Comparison of ENCODE assay signal across 1 cellular context in the genomic region with DNA sequence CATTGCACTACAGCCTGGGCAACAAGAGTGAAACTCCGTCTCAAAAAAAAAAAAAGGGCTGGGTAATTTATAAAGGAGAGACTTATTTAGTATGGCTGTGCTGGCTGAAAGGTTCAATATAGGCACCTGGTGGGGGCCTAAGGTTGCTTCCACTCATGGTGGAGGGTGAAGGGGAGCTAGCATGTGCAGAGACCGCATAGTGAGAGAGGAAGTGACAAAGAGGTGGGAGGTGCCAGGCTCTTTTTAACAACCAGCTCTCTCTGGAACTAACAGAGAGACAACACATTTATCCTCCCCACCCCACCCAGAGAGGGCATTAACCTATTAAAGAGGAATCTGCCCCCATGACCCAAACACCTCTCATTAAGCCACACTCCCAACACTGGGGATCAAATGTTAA.
TF ChIP-seq lines count a peak whose summit lies in the region.

No MANE protein-coding gene starts in this region.

TF ChIP-seq in HepG2, 621 proteins besides CTCF, POLR2A, EP300 and RAD21:
- TF ChIP-seq TCF7 (IDR thresholded peaks at IDR 0.05; ENCODE audit: low read depth) (no peak), ZFP36 (IDR thresholded peaks at IDR 0.05; ENCODE audit: borderline replicate concordance, low read depth, low read length, partially characterized antibody) (no peak), SNRNP70 (IDR thresholded peaks at IDR 0.05; ENCODE audit: low read depth, low read length) (no peak), ZNF850 (CRISPR knock-in tag; conservative IDR thresholded peaks at IDR 0.05) (no peak), POLR2G (IDR thresholded peaks at IDR 0.05; ENCODE audit: low read depth, low read length) (no peak), ELF3 (CRISPR knock-in tag; IDR thresholded peaks at IDR 0.05) (no peak), ZNF460 (CRISPR knock-in tag; IDR thresholded peaks at IDR 0.05; ENCODE audit: borderline replicate concordance) (no peak), KDM6A (CRISPR knock-in tag; IDR thresholded peaks at IDR 0.05; ENCODE audit: low read depth) (no peak), SP2 (CRISPR knock-in tag; IDR thresholded peaks at IDR 0.05) (no peak)
- TF ChIP-seq, protein P1, sequence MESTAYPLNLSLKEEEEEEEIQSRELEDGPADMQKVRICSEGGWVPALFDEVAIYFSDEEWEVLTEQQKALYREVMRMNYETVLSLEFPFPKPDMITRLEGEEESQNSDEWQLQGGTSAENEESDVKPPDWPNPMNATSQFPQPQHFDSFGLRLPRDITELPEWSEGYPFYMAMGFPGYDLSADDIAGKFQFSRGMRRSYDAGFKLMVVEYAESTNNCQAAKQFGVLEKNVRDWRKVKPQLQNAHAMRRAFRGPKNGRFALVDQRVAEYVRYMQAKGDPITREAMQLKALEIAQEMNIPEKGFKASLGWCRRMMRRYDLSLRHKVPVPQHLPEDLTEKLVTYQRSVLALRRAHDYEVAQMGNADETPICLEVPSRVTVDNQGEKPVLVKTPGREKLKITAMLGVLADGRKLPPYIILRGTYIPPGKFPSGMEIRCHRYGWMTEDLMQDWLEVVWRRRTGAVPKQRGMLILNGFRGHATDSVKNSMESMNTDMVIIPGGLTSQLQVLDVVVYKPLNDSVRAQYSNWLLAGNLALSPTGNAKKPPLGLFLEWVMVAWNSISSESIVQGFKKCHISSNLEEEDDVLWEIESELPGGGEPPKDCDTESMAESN (CRISPR knock-in tag; conservative IDR thresholded peaks at IDR 0.05): no peak
- TF ChIP-seq, protein P2, sequence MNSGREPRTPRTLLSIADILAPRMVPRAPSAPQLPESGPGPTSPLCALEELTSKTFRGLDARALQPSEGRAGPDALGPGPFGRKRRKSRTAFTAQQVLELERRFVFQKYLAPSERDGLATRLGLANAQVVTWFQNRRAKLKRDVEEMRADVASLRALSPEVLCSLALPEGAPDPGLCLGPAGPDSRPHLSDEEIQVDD (CRISPR knock-in tag; IDR thresholded peaks at IDR 0.05; ENCODE audit: borderline replicate concordance): no peak
TF ChIP-seq in HepG2: peak in this region for 0.
